ENCODE assay signal across 2 cellular contexts in the genomic region with DNA sequence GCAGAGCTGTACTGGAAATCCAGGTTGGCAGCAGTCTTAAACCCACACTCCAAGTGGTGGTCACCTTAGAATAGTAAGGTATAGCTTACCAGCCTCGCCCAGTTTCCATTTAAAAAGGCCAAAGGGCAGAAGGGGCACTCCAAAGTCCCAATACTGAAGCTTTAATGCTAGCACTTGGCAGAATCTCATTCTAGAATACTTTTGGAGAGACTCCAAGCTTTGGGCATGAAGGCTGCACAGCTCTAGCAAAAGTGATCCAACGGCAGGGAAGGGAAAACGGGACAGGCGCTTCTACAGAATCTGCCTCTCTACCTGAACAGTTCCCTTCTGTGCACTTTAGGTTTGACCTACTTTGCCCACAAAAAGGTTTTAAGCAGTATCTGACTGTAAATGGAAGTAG.
TF ChIP-seq lines count a peak whose summit lies in the region.

No MANE protein-coding gene starts in this region.

TF ChIP-seq in liver, 16 proteins besides CTCF, POLR2A, EP300 and RAD21:
- TF ChIP-seq NR2F2 (IDR thresholded peaks at IDR 0.05) (peak; percentile 69), HNF4G (IDR thresholded peaks at IDR 0.05) (peak; percentile 59), FOXA1 (IDR thresholded peaks at IDR 0.05) (no peak), HNF4A (conservative IDR thresholded peaks at IDR 0.05) (peak; percentile 85 to 94), RXRA (IDR thresholded peaks at IDR 0.05) (peak; percentile 52 to 54), YY1 (IDR thresholded peaks at IDR 0.05) (no peak)
TF ChIP-seq in liver: peak in this region for 4.

TF ChIP-seq in HepG2, 621 proteins besides CTCF, POLR2A, EP300 and RAD21:
- TF ChIP-seq, protein P1, sequence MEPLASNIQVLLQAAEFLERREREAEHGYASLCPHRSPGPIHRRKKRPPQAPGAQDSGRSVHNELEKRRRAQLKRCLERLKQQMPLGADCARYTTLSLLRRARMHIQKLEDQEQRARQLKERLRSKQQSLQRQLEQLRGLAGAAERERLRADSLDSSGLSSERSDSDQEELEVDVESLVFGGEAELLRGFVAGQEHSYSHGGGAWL (CRISPR knock-in tag; IDR thresholded peaks at IDR 0.05): no peak
- TF ChIP-seq, protein P2, sequence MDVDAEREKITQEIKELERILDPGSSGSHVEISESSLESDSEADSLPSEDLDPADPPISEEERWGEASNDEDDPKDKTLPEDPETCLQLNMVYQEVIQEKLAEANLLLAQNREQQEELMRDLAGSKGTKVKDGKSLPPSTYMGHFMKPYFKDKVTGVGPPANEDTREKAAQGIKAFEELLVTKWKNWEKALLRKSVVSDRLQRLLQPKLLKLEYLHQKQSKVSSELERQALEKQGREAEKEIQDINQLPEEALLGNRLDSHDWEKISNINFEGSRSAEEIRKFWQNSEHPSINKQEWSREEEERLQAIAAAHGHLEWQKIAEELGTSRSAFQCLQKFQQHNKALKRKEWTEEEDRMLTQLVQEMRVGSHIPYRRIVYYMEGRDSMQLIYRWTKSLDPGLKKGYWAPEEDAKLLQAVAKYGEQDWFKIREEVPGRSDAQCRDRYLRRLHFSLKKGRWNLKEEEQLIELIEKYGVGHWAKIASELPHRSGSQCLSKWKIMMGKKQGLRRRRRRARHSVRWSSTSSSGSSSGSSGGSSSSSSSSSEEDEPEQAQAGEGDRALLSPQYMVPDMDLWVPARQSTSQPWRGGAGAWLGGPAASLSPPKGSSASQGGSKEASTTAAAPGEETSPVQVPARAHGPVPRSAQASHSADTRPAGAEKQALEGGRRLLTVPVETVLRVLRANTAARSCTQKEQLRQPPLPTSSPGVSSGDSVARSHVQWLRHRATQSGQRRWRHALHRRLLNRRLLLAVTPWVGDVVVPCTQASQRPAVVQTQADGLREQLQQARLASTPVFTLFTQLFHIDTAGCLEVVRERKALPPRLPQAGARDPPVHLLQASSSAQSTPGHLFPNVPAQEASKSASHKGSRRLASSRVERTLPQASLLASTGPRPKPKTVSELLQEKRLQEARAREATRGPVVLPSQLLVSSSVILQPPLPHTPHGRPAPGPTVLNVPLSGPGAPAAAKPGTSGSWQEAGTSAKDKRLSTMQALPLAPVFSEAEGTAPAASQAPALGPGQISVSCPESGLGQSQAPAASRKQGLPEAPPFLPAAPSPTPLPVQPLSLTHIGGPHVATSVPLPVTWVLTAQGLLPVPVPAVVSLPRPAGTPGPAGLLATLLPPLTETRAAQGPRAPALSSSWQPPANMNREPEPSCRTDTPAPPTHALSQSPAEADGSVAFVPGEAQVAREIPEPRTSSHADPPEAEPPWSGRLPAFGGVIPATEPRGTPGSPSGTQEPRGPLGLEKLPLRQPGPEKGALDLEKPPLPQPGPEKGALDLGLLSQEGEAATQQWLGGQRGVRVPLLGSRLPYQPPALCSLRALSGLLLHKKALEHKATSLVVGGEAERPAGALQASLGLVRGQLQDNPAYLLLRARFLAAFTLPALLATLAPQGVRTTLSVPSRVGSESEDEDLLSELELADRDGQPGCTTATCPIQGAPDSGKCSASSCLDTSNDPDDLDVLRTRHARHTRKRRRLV (CRISPR knock-in tag; IDR thresholded peaks at IDR 0.05): no peak
- no peak for TF ChIP-seq REL (CRISPR knock-in tag; conservative IDR thresholded peaks at IDR 0.05)
